Comparison of ENCODE assay signal across 9 cellular contexts in the genomic region with DNA sequence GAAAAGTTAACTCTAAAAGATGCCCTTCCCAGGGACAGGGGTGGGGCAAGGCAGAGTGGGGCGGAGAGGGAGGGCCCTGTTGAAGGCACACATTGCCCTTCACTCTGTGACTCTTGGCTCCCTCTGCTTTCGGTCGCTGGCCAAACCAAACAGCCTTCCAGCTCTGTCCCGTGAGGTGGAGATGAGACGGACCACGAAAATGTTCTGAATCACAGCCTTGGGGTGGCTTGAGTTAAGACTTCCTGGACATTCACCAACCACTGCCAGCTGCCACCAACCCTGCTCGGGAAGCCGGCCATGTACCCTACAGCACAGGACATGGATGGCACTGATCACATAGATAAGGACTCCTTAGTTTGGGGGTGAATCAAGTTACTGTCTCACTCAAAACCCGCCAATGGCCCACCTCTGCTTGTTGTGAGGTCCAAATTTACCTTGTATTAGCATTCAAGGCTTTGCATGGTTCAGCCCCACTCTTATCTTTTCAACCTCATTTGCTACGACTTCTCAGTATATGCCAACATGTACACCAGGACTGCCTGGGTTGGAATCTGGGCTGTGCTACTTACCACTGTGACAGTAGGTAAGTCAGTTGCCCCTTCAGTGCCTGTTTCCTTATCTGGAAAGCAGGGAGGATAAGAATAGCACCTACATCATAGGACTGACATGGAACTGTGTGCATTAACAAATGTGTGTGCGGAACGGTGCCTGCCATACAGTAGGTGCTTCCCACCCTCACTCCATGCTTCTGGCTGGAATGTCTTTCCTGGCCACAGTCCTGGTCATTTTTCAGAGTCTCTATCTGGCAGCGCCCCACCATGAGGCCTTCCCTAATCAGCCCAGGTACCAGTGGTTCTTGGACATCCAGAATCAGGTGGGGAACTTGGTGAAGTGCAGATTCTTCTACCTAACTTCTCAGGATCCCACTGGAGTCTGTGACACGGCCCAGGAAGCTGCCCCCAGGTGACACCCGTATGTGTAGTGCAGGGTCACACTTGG. TPM values are rescaled to one million over a fixed set of nuclear protein-coding genes. Genes with fewer than 3 reads are reported as not detected.
DNase-seq lines count a peak whose midpoint lies in the region; ATAC-seq and TF ChIP-seq lines count a peak whose summit lies in the region.
"Had no signal": no experiment of that assay in that cellular context is flagged by ENCODE, and none has a peak within 500 bp of the region (broad histone marks: within the 10 kb centered on the region; RNA-seq: fewer than 3 reads in every experiment).

No MANE protein-coding gene starts in this region.

- H3K27ac ChIP-seq in caudate nucleus (ENCODE audit: low read depth, low read length) (peak overlapping the region; percentile 6), layer of hippocampus (ENCODE audit: low read depth, low read length) (peak overlapping the region; percentile 0), uterus (peak overlapping the region; percentile 31 to 35)

- no peak for TF ChIP-seq CTCF in uterus (IDR thresholded peaks at IDR 0.05)

- H3K27ac Mint-ChIP-seq in activated naive CD8-positive, alpha-beta T cell treated with anti-CD3 and anti-CD28 coated beads, Interleukin-2, amount 10 ng/mL, durations not matched to agents 7 days and 5 days = peak overlapping the region; percentile 46
- H3K27ac Mint-ChIP-seq in activated naive CD8-positive, alpha-beta T cell treated with anti-CD3 and anti-CD28 coated beads for 36 hours = no peak overlapping the region

- no peak for TF ChIP-seq POLR2A in uterus (IDR thresholded peaks at IDR 0.05)

- no peak for ATAC-seq in activated naive CD8-positive, alpha-beta T cell treated with anti-CD3 and anti-CD28 coated beads, Interleukin-2, amount 10 ng/mL, durations not matched to agents 7 days and 5 days (ENCODE audit: low read depth)
- no peak for ATAC-seq in HG03095 (IDR thresholded peaks at IDR 0.05; ENCODE audit: unreplicated experiment)

- intact Hi-C loops in uterus (cut with DNase I; ENCODE audit: low total_unique reads) = loop anchor here (5.0 kb wide), 1 partner anchor 37 kb away; no protein-coding TSS in a partner anchor

- no peaks in the 10 kb centered on the region for H3K9me3 Mint-ChIP-seq in activated naive CD8-positive, alpha-beta T cell treated with anti-CD3 and anti-CD28 coated beads, Interleukin-2, amount 10 ng/mL, durations not matched to agents 7 days and 5 days
- no peaks in the 10 kb centered on the region for H3K9me3 Mint-ChIP-seq in activated naive CD8-positive, alpha-beta T cell treated with anti-CD3 and anti-CD28 coated beads for 36 hours

- H3K36me3 Mint-ChIP-seq in activated naive CD8-positive, alpha-beta T cell treated with anti-CD3 and anti-CD28 coated beads, Interleukin-2, amount 10 ng/mL, durations not matched to agents 7 days and 5 days = peaks cover 25% of the 10 kb centered on the region
- peaks cover 41% of the 10 kb centered on the region for H3K36me3 Mint-ChIP-seq in activated naive CD8-positive, alpha-beta T cell treated with anti-CD3 and anti-CD28 coated beads for 36 hours

- peaks cover 46% of the 10 kb centered on the region for H3K4me1 Mint-ChIP-seq in activated naive CD8-positive, alpha-beta T cell treated with anti-CD3 and anti-CD28 coated beads, Interleukin-2, amount 10 ng/mL, durations not matched to agents 7 days and 5 days
- peaks cover 56% of the 10 kb centered on the region for H3K4me1 Mint-ChIP-seq in activated naive CD8-positive, alpha-beta T cell treated with anti-CD3 and anti-CD28 coated beads for 36 hours

- H3K36me3 ChIP-seq in uterus = no peaks in the 10 kb centered on the region

- H3K4me3 ChIP-seq in uterus = no peak overlapping the region

- H3K27me3 Mint-ChIP-seq in activated naive CD8-positive, alpha-beta T cell treated with anti-CD3 and anti-CD28 coated beads, Interleukin-2, amount 10 ng/mL, durations not matched to agents 7 days and 5 days = no peaks in the 10 kb centered on the region
- peaks cover 11% of the 10 kb centered on the region for H3K27me3 Mint-ChIP-seq in activated naive CD8-positive, alpha-beta T cell treated with anti-CD3 and anti-CD28 coated beads for 36 hours

- no peak for DNase-seq in activated naive CD8-positive, alpha-beta T cell treated with anti-CD3 and anti-CD28 coated beads, Interleukin-2, amount 10 ng/mL, durations not matched to agents 7 days and 5 days
- no peak for DNase-seq in activated naive CD8-positive, alpha-beta T cell treated with anti-CD3 and anti-CD28 coated beads for 36 hours
- DNase-seq in caudate nucleus (lab: John Stamatoyannopoulos, UW) = no peak
- DNase-seq in uterus = peak in 1 of 2 donors; percentile 63
- DNase-seq in NCI-H1417 treated with DMSO at 0.1 percent for 48 hours (lab: John Stamatoyannopoulos, UW) = no peak
- DNase-seq in NOMO-1 (lab: John Stamatoyannopoulos, UW; ENCODE audit: unreplicated experiment in 2 of 2) = no peak
- DNase-seq: SHP77 had no signal

- peaks cover 0 to 5% of the 10 kb centered on the region in 2 donors for H3K4me1 ChIP-seq in uterus

- H3K9me3 ChIP-seq in uterus = no peaks in the 10 kb centered on the region

- no peak overlapping the region for H3K4me3 Mint-ChIP-seq in activated naive CD8-positive, alpha-beta T cell treated with anti-CD3 and anti-CD28 coated beads, Interleukin-2, amount 10 ng/mL, durations not matched to agents 7 days and 5 days
- H3K4me3 Mint-ChIP-seq in activated naive CD8-positive, alpha-beta T cell treated with anti-CD3 and anti-CD28 coated beads for 36 hours = no peak overlapping the region

- H3K27me3 ChIP-seq in layer of hippocampus (ENCODE audit: control insufficient read depth, insufficient read depth, low read length) (no peaks in the 10 kb centered on the region), uterus (no peaks in the 10 kb centered on the region)

- POLR2A ChIA-PET in activated naive CD8-positive, alpha-beta T cell treated with anti-CD3 and anti-CD28 coated beads, Interleukin-2, amount 10 ng/mL, durations not matched to agents 7 days and 5 days (lab: Charles Lee) = interaction anchor here (0.7 to 1.4 kb wide), 4 partner anchors 12 to 28 kb away, joined by 3 to 4 read pairs (median 4); a partner anchor contains a TSS

RNA-seq across cellular contexts. Expression of a gene that starts 28.0 kb away (rescaled TPM):
- total RNA-seq in activated naive CD8-positive, alpha-beta T cell treated with anti-CD3 and anti-CD28 coated beads, Interleukin-2, amount 10 ng/mL, durations not matched to agents 7 days and 5 days = 10 to 100 TPM; 24.7 to 25.4 TPM
- 10 to 100 TPM; 18.8 to 19.4 TPM for total RNA-seq in activated naive CD8-positive, alpha-beta T cell treated with anti-CD3 and anti-CD28 coated beads for 36 hours
- total RNA-seq in uterus = 10 to 100 TPM in 3 of 4 donors, 1 to 10 TPM in 1; 10.0 to 32.6 (median 22.4) TPM

RNA-seq across cellular contexts. Expression of a gene that starts 41.3 kb away (rescaled TPM):
- total RNA-seq in activated naive CD8-positive, alpha-beta T cell treated with anti-CD3 and anti-CD28 coated beads, Interleukin-2, amount 10 ng/mL, durations not matched to agents 7 days and 5 days = 1 to 10 TPM; 1.4 TPM
- total RNA-seq in activated naive CD8-positive, alpha-beta T cell treated with anti-CD3 and anti-CD28 coated beads for 36 hours = 1 to 10 TPM; 1.5 to 2.5 TPM
- total RNA-seq in uterus = 10 to 100 TPM in 1 of 4 donors, 1 to 10 TPM in 1, under 1 TPM in 1, not detected in 1; under 0.01 to 10.6 (median 5.6) TPM

RNA-seq across cellular contexts. Expression of a gene that starts 43.4 kb away (rescaled TPM):
- under 1 TPM; 0.28 to 0.34 TPM for total RNA-seq in activated naive CD8-positive, alpha-beta T cell treated with anti-CD3 and anti-CD28 coated beads, Interleukin-2, amount 10 ng/mL, durations not matched to agents 7 days and 5 days
- total RNA-seq in activated naive CD8-positive, alpha-beta T cell treated with anti-CD3 and anti-CD28 coated beads for 36 hours = under 1 TPM; 0.34 to 0.41 TPM
- total RNA-seq in uterus = 1 to 10 TPM in 3 of 4 donors, under 1 TPM in 1; 0.29 to 2.2 (median 1.3) TPM

RNA-seq across cellular contexts. Expression of a gene that starts 55.6 kb away (rescaled TPM):
- total RNA-seq in activated naive CD8-positive, alpha-beta T cell treated with anti-CD3 and anti-CD28 coated beads, Interleukin-2, amount 10 ng/mL, durations not matched to agents 7 days and 5 days = 10 to 100 TPM; 92.2 to 97.7 TPM
- total RNA-seq in activated naive CD8-positive, alpha-beta T cell treated with anti-CD3 and anti-CD28 coated beads for 36 hours = 100 to 1,000 TPM; 148 to 153 TPM
- 100 to 1,000 TPM in 2 of 4 donors, 10 to 100 TPM in 2; 54.7 to 131 (median 102) TPM for total RNA-seq in uterus
